Comparison of ENCODE assay signal across 6 cellular contexts in the genomic region with DNA sequence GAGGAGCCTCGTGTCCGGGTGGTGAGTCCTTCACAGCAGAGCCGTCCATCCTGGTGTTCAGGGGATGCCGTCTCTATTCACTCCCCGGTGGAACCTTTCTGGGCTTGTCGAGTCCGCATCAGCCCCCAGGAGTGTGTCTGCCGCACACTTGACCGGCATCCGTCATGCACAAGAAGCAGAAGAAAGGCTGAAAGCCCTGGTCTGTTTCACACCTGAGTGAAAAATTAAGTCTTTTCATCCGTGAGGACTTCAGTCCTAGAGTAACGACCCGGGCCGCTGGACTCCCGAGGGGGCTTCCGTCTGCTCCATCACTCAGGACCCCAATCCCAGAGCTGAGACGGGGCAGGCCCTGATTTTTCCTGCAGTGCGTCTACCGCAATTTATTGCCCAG.
DNase-seq lines count a peak whose midpoint lies in the region; ATAC-seq and TF ChIP-seq lines count a peak whose summit lies in the region.
"Not testable (repeated sequence)": the region's sequence is repeated elsewhere in the genome, so short reads cannot be mapped to it uniquely, and the experiment has no call there.

No MANE protein-coding gene starts in this region.

- ATAC-seq in left lobe of liver; upper lobe of left lung (ENCODE audit: low FRiP score in 2 of 2): not testable (repeated sequence)

- H3K36me3 Mint-ChIP-seq in osteocyte (ENCODE audit: unreplicated experiment): not testable (repeated sequence)

- H3K4me3 Mint-ChIP-seq in osteocyte (ENCODE audit: unreplicated experiment): not testable (repeated sequence)

- not testable (repeated sequence) for TF ChIP-seq CTCF in osteocyte (IDR thresholded peaks at IDR 0.05); spleen (IDR thresholded peaks at IDR 0.05 in 8 of 11, conservative IDR thresholded peaks at IDR 0.05 in 3 of 11); upper lobe of left lung (IDR thresholded peaks at IDR 0.05)

- not testable (repeated sequence) for H3K27ac ChIP-seq in spleen, upper lobe of left lung

- H3K4me1 Mint-ChIP-seq in osteocyte (ENCODE audit: unreplicated experiment): not testable (repeated sequence)

- WGBS in spleen, 5 donors: 86 to 97% (median 95%) methylated on average over 6 to 17 of the region's 19 CpGs
- WGBS in upper lobe of left lung, 2 donors: 84 to 86% methylated on average over 5 to 14 of the region's 19 CpGs

- not testable (repeated sequence) for H3K4me3 ChIP-seq in spleen, upper lobe of left lung

- not testable (repeated sequence) for H3K27me3 Mint-ChIP-seq in osteocyte (ENCODE audit: unreplicated experiment)

- TF ChIP-seq POLR2A in spleen (IDR thresholded peaks at IDR 0.05); upper lobe of left lung (IDR thresholded peaks at IDR 0.05): not testable (repeated sequence)

- not testable (repeated sequence) for H3K27me3 ChIP-seq in spleen (replicated peaks in 1 of 7); upper lobe of left lung

- intact Hi-C loops in cardiac septum (cut with DNase I); spleen (cut with DNase I; ENCODE audit: low total_unique reads): not testable (repeated sequence)

- not testable (repeated sequence) for H3K36me3 ChIP-seq in spleen, upper lobe of left lung

- H3K4me1 ChIP-seq in spleen, upper lobe of left lung: not testable (repeated sequence)

- not testable (repeated sequence) for H3K9me3 Mint-ChIP-seq in osteocyte (ENCODE audit: unreplicated experiment)

- H3K27ac Mint-ChIP-seq in osteocyte (ENCODE audit: unreplicated experiment): not testable (repeated sequence)

- not testable (repeated sequence) for H3K9me3 ChIP-seq in spleen, upper lobe of left lung

- peak; percentile 8 for DNase-seq in activated CD4-positive, CD25-positive, alpha-beta regulatory T cell treated with anti-CD3 and anti-CD28 coated beads, Interleukin-2, amount 50 U/mL, for 72 hours
- peak; percentile 71 for DNase-seq in cardiac septum (ENCODE audit: low spot score)
- DNase-seq in left lobe of liver (ENCODE audit: low spot score): peak; percentile 18
- peak; percentile 68 for DNase-seq in osteocyte (ENCODE audit: extremely low spot score, unreplicated experiment)
- peak; percentile 40 for DNase-seq in spleen
- peak; percentile 14 to 33 for DNase-seq in upper lobe of left lung

- TF ChIP-seq EP300 in upper lobe of left lung (IDR thresholded peaks at IDR 0.05): not testable (repeated sequence)

Comparison
In these comparisons a context has a peak if more than half of its experiments do, and no peak if none do; other contexts are left out.
1. DNase-seq: peak in every context shown above with its lines; median percentile 71 in cardiac septum; 68 in osteocyte; 40 in spleen; 24 in upper lobe of left lung; 18 in left lobe of liver; 8 in activated CD4-positive, CD25-positive, alpha-beta regulatory T cell treated with anti-CD3 and anti-CD28 coated beads, Interleukin-2, amount 50 U/mL, for 72 hours.